In the genomic region with DNA sequence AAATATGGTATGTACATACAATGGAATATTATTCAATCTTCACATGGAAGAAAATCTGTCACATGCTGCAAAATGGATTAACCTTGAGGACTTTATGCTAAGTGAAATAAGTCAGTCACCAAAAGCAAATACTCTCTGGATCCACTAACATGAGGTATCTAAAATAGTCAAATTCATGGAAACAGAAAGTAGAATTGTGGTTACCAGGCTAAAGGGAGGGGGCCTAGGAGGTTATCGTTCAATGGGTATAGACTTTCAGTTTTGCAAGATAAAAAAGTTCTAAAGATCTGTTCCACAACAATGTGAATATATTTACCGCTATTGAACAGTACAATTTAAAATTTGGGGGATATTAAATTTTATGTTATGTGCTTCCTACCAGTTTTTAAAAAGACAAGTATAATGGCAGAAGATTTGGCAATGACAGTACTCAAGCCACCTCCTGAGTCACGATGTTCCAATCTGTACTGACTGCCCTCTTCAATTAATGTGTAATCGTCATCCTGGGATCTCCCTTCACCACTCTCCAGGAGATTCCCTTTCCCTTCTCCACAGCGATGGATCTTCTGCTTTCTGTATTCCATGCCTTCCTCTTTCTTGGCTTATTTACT, we compare ENCODE assay signal across 12 cellular contexts. TPM values are rescaled to one million over a fixed set of nuclear protein-coding genes. Genes with fewer than 3 reads are reported as not detected.
DNase-seq lines count a peak whose midpoint lies in the region; ATAC-seq and TF ChIP-seq lines count a peak whose summit lies in the region.
"Had no signal": no experiment of that assay in that cellular context is flagged by ENCODE, and none has a peak within 500 bp of the region (broad histone marks: within the 10 kb centered on the region; RNA-seq: fewer than 3 reads in every experiment).

No MANE protein-coding gene starts in this region.

- H3K27ac ChIP-seq in spleen: peak overlapping the region in 6 of 8 donors; percentile 4 to 76 (median 57)
- H3K27ac ChIP-seq: brain microvascular endothelial cell, epithelial cell of prostate had no signal

- H3K36me3 ChIP-seq in spleen: no peaks in the 10 kb centered on the region
- H3K36me3 ChIP-seq: brain microvascular endothelial cell had no signal

- no peaks in the 10 kb centered on the region for H3K36me3 Mint-ChIP-seq in progenitor cell of endocrine pancreas (ENCODE audit: insufficient read depth)

- peak; percentile 71 for DNase-seq in OCI-M1 (lab: John Stamatoyannopoulos, UW)
- DNase-seq in spleen: no peak
- DNase-seq in dedifferentiated amniotic fluid mesenchymal stem cell (ENCODE audit: extremely low spot score): no peak
- DNase-seq in GM10266 (ENCODE audit: extremely low spot score): no peak
- DNase-seq in progenitor cell of endocrine pancreas (ENCODE audit: low spot score, unreplicated experiment): no peak
- DNase-seq: activated CD8-positive, alpha-beta memory T cell treated with anti-CD3 and anti-CD28 coated beads for 24 hours; brain microvascular endothelial cell; DMS153 had no signal

- WGBS in spleen, 5 donors: 63 to 76% (median 68%) methylated on average over 5 of the region's 5 CpGs

- no peaks in the 10 kb centered on the region for H3K27me3 ChIP-seq in spleen (replicated peaks in 1 of 7)
- H3K27me3 ChIP-seq: brain microvascular endothelial cell had no signal

- TF ChIP-seq CTCF in spleen (IDR thresholded peaks at IDR 0.05 in 8 of 11, conservative IDR thresholded peaks at IDR 0.05 in 3 of 11) (no peak), GM10266 (IDR thresholded peaks at IDR 0.05; ENCODE audit: control insufficient read depth, insufficient read depth, low read depth, missing control alignments) (no peak), progenitor cell of endocrine pancreas (IDR thresholded peaks at IDR 0.05; ENCODE audit: unreplicated experiment) (no peak)

- H3K4me3 Mint-ChIP-seq in progenitor cell of endocrine pancreas (ENCODE audit: low read depth): no peak overlapping the region
- H3K4me3 Mint-ChIP-seq: nephron had no signal

- H3K27ac Mint-ChIP-seq in progenitor cell of endocrine pancreas: no peak overlapping the region
- H3K27ac Mint-ChIP-seq: nephron had no signal

- no peak for TF ChIP-seq POLR2A in spleen (IDR thresholded peaks at IDR 0.05)

- H3K9me3 Mint-ChIP-seq in progenitor cell of endocrine pancreas (ENCODE audit: low read depth): no peaks in the 10 kb centered on the region
- H3K9me3 Mint-ChIP-seq: nephron had no signal

- H3K4me1 ChIP-seq in spleen: peaks cover 15 to 61% (median 49%) of the 10 kb centered on the region in 6 donors

- H3K4me1 Mint-ChIP-seq in progenitor cell of endocrine pancreas (ENCODE audit: low read depth): peaks cover 7% of the 10 kb centered on the region
- H3K4me1 Mint-ChIP-seq: nephron had no signal

- intact Hi-C loops in spleen (cut with DNase I; ENCODE audit: low total_unique reads): no loop called here

- no peaks in the 10 kb centered on the region for H3K9me3 ChIP-seq in spleen

- H3K4me3 ChIP-seq in spleen: no peak overlapping the region

- ATAC-seq in GM18907 (IDR thresholded peaks at IDR 0.05; ENCODE audit: unreplicated experiment) (peak; percentile 56), HG02642 (IDR thresholded peaks at IDR 0.05; ENCODE audit: poor library complexity, unreplicated experiment) (peak; percentile 54)

- no peaks in the 10 kb centered on the region for H3K27me3 Mint-ChIP-seq in progenitor cell of endocrine pancreas

RNA-seq across cellular contexts. Expression of a gene that starts 32.3 kb away (rescaled TPM):
- total RNA-seq in spleen: 10 to 100 TPM in 1 of 7 donors, 1 to 10 TPM in 6; 1.8 to 11.8 (median 3.9) TPM
- 1 to 10 TPM; 3.5 to 7.8 (median 5.4) TPM for polyA plus RNA-seq in spleen
- not detected in 2 replicates for total RNA-seq in progenitor cell of endocrine pancreas
